In genomic region chr17:30278032-30278431, GRCh38 we compare ENCODE assay signal across 8 cellular contexts.
DNase-seq lines count a peak whose midpoint lies in the region; ATAC-seq and TF ChIP-seq lines count a peak whose summit lies in the region.
"Had no signal": no experiment of that assay in that cellular context is flagged by ENCODE, and none has a peak within 500 bp of the region (broad histone marks: within the 10 kb centered on the region; RNA-seq: fewer than 3 reads in every experiment).

No MANE protein-coding gene starts in this region.

- no peaks in the 10 kb centered on the region for H3K4me1 Mint-ChIP-seq in nephron progenitor cell

- no peak overlapping the region for H3K27ac Mint-ChIP-seq in nephron progenitor cell

- H3K36me3 Mint-ChIP-seq in nephron progenitor cell (ENCODE audit: low read depth): peaks cover 36% of the 10 kb centered on the region

- no peaks in the 10 kb centered on the region for H3K27me3 Mint-ChIP-seq in nephron progenitor cell (ENCODE audit: low read depth, poor library complexity)

- DNase-seq in GM03348 (ENCODE audit: low spot score) (peak; percentile 16), NCI-H146 (lab: John Stamatoyannopoulos, UW) (peak; percentile 40), choroid plexus epithelial cell (ENCODE audit: low read depth) (peak; percentile 91), nephron progenitor cell (no peak), RPMI8226 (no peak), 8988T (no peak)

- peak; percentile 79 for TF ChIP-seq CTCF in choroid plexus epithelial cell (conservative IDR thresholded peaks at IDR 0.05; ENCODE audit: low read depth, low read length)
- peak; percentile 33 for TF ChIP-seq CTCF in nephron progenitor cell (IDR thresholded peaks at IDR 0.05)

- ATAC-seq in HG02852 (IDR thresholded peaks at IDR 0.05; ENCODE audit: unreplicated experiment): no peak
- ATAC-seq: mucosa of descending colon had no signal

- H3K4me3 Mint-ChIP-seq in nephron progenitor cell: no peak overlapping the region

- H3K4me3 ChIP-seq in choroid plexus epithelial cell (ENCODE audit: low read depth, low read length): no peak overlapping the region
- H3K4me3 ChIP-seq: mucosa of descending colon had no signal

- H3K9me3 Mint-ChIP-seq in nephron progenitor cell: no peaks in the 10 kb centered on the region

Comparison
In these comparisons a context has a peak if more than half of its experiments do, and no peak if none do; other contexts are left out.
1. DNase-seq: peak in GM03348 (single experiment), NCI-H146 (single experiment) and choroid plexus epithelial cell (single experiment); none in nephron progenitor cell (single experiment), RPMI8226 (single experiment) and 8988T (single experiment).